Comparison of ENCODE assay signal across 8 cellular contexts in the genomic region with DNA sequence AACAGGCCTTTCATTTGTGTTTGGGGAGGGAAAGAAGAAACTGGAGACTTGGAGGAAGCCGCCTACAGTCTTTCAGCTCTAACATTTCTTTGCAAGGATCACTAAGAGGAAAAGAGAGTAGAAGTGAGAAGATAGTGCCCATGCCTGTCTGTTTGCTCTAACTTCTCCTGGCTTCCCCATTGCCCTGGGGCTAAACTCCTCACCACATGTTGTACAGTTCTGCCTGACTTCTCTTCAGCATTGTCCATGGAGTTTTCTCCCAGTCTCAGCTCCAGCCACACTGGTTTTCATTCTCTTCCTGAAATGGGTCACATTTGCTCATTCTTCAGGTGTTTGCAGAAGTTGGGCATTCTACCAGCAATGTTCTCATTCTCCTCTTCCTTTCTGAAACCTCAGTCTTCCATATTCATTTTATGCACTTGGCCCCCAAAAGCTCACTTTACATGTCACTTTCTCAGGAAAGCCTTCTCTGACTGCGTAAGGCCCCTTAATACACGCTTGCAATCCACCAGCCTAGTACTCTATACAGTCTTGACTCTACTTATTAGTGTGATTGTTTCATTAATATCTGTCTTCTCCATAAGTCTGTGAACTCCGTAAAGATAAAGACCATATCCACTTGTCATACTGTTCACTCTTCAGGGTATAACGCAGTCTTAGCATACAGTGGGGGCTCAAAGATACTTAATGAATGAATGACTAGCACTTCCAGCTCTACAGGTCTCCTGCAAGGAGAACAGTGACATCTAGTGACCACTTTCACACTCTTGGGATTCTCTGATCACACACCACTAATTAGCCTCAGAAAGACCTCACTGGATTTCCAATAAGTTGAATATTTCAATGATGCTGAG. TPM values are rescaled to one million over a fixed set of nuclear protein-coding genes. Genes with fewer than 3 reads are reported as not detected.
A peak's percentile ranks its signal among the peaks of the same experiment; 100 is the strongest.
DNase-seq lines count a peak whose midpoint lies in the region; ATAC-seq and TF ChIP-seq lines count a peak whose summit lies in the region.

No MANE protein-coding gene starts in this region.

- no peak overlapping the region for H3K27ac ChIP-seq in ascending aorta
- H3K27ac ChIP-seq in upper lobe of right lung = no peak overlapping the region

- intact Hi-C loops in activated CD4-positive, alpha-beta T cell treated with anti-CD3 and anti-CD28 coated beads, Interleukin-2, amount 10 ng/mL, durations not matched to agents 24 days and 14 days (cut with micrococcal nuclease) = no loop called here
- intact Hi-C loops in ascending aorta (cut with DNase I) (no loop called here), upper lobe of right lung (cut with DNase I) (no loop called here)

- H3K9me3 ChIP-seq in ascending aorta = no peaks in the 10 kb centered on the region
- no peaks in the 10 kb centered on the region for H3K9me3 ChIP-seq in upper lobe of right lung

- H3K4me1 ChIP-seq in ascending aorta = no peaks in the 10 kb centered on the region
- H3K4me1 ChIP-seq in upper lobe of right lung = no peaks in the 10 kb centered on the region

- no peaks in the 10 kb centered on the region for H3K36me3 Mint-ChIP-seq in activated CD4-positive, alpha-beta T cell treated with anti-CD3 and anti-CD28 coated beads, Interleukin-2, amount 10 ng/mL, durations not matched to agents 24 days and 14 days (ENCODE audit: low read depth)

- TF ChIP-seq CTCF in ascending aorta (IDR thresholded peaks at IDR 0.05) (peak in 2 of 3 experiments; percentile 33 to 60), upper lobe of right lung (IDR thresholded peaks at IDR 0.05) (peak; percentile 55)

- H3K4me3 Mint-ChIP-seq in activated CD4-positive, alpha-beta T cell treated with anti-CD3 and anti-CD28 coated beads, Interleukin-2, amount 10 ng/mL, durations not matched to agents 24 days and 14 days = no peak overlapping the region

- no peaks in the 10 kb centered on the region for H3K9me3 Mint-ChIP-seq in activated CD4-positive, alpha-beta T cell treated with anti-CD3 and anti-CD28 coated beads, Interleukin-2, amount 10 ng/mL, durations not matched to agents 24 days and 14 days

- DNase-seq in activated CD4-positive, alpha-beta T cell treated with anti-CD3 and anti-CD28 coated beads, Interleukin-2, amount 10 ng/mL, durations not matched to agents 24 days and 14 days = peak; percentile 59
- no peak for DNase-seq in activated CD4-positive, alpha-beta T cell treated with anti-CD3 and anti-CD28 coated beads for 1 hour
- DNase-seq in Kasumi-1 (lab: John Stamatoyannopoulos, UW) (peak; percentile 53 to 65), ascending aorta (ENCODE audit: low spot score in 2 of 2) (no peak), iris pigment epithelial cell (ENCODE audit: low read depth) (peak; percentile 52), upper lobe of right lung (no peak), occipital lobe (lab: John Stamatoyannopoulos, UW) (no peak)
- no peak for DNase-seq in activated CD4-positive, alpha-beta T cell treated with anti-CD3 and anti-CD28 coated beads for 48 hours

- H3K36me3 ChIP-seq in ascending aorta (no peaks in the 10 kb centered on the region), upper lobe of right lung (no peaks in the 10 kb centered on the region)

- no peaks in the 10 kb centered on the region for H3K27me3 Mint-ChIP-seq in activated CD4-positive, alpha-beta T cell treated with anti-CD3 and anti-CD28 coated beads, Interleukin-2, amount 10 ng/mL, durations not matched to agents 24 days and 14 days

- H3K27ac Mint-ChIP-seq in activated CD4-positive, alpha-beta T cell treated with anti-CD3 and anti-CD28 coated beads, Interleukin-2, amount 10 ng/mL, durations not matched to agents 24 days and 14 days = no peak overlapping the region

- H3K27me3 ChIP-seq in ascending aorta (no peaks in the 10 kb centered on the region), upper lobe of right lung (no peaks in the 10 kb centered on the region)

- peak; percentile 75 for ATAC-seq in upper lobe of right lung

- H3K4me3 ChIP-seq in ascending aorta = no peak overlapping the region
- H3K4me3 ChIP-seq in upper lobe of right lung = no peak overlapping the region

- H3K4me1 Mint-ChIP-seq in activated CD4-positive, alpha-beta T cell treated with anti-CD3 and anti-CD28 coated beads, Interleukin-2, amount 10 ng/mL, durations not matched to agents 24 days and 14 days = no peaks in the 10 kb centered on the region

RNA-seq across cellular contexts. Expression of gene TRIM32, which starts 40.2 kb away (rescaled TPM):
- total RNA-seq in activated CD4-positive, alpha-beta T cell treated with anti-CD3 and anti-CD28 coated beads, Interleukin-2, amount 10 ng/mL, durations not matched to agents 24 days and 14 days = 11.9 and 14.4 TPM in 2 replicates
- 2.6 TPM for total RNA-seq in ascending aorta
- 21.2 TPM for total RNA-seq in upper lobe of right lung
- total RNA-seq in occipital lobe = 23.9 TPM

Comparison
In these comparisons a context has a peak if more than half of its experiments do, and no peak if none do; other contexts are left out.
1. DNase-seq: peak in activated CD4-positive, alpha-beta T cell treated with anti-CD3 and anti-CD28 coated beads, Interleukin-2, amount 10 ng/mL, durations not matched to agents 24 days and 14 days (single experiment), Kasumi-1 (2 of 2) and iris pigment epithelial cell (single experiment); none in activated CD4-positive, alpha-beta T cell treated with anti-CD3 and anti-CD28 coated beads for 1 hour (single experiment), ascending aorta (0 of 2), upper lobe of right lung (single experiment), activated CD4-positive, alpha-beta T cell treated with anti-CD3 and anti-CD28 coated beads for 48 hours (single experiment) and occipital lobe (single experiment).